Comparison of ENCODE assay signal across 9 cellular contexts in genomic region chr13:113151745-113152707, GRCh38. TPM values are rescaled to one million over a fixed set of nuclear protein-coding genes. Genes with fewer than 3 reads are reported as not detected.
A peak's percentile ranks its signal among the peaks of the same experiment; 100 is the strongest.
DNase-seq lines count a peak whose midpoint lies in the region; ATAC-seq, FAIRE-seq and TF ChIP-seq lines count a peak whose summit lies in the region.
"Had no signal": no experiment of that assay in that cellular context is flagged by ENCODE, and none has a peak within 500 bp of the region (broad histone marks: within the 10 kb centered on the region; RNA-seq: fewer than 3 reads in every experiment).

No MANE protein-coding gene starts in this region.

- H3K4me3 ChIP-seq in adrenal gland (peak overlapping the region in 1 of 4 donors; percentile 18), thoracic aorta (peak overlapping the region; percentile 72)

- WGBS in adrenal gland, 4 donors, result 58 to 64% (median 61%) methylated on average over 17 to 28 of the region's 28 CpGs

- peaks cover 7% of the 10 kb centered on the region for H3K36me3 Mint-ChIP-seq in activated CD4-positive, alpha-beta T cell treated with anti-CD3 and anti-CD28 coated beads, Interleukin-2, amount 10 ng/mL, durations not matched to agents 24 days and 14 days (ENCODE audit: low read depth)

- TF ChIP-seq CTCF in adrenal gland (IDR thresholded peaks at IDR 0.05) (no peak), thoracic aorta (IDR thresholded peaks at IDR 0.05) (no peak)

- peaks cover 9% of the 10 kb centered on the region for H3K9me3 Mint-ChIP-seq in activated CD4-positive, alpha-beta T cell treated with anti-CD3 and anti-CD28 coated beads, Interleukin-2, amount 10 ng/mL, durations not matched to agents 24 days and 14 days

- H3K36me3 ChIP-seq in adrenal gland (replicated peaks in 1 of 2) (no peaks in the 10 kb centered on the region), thoracic aorta (no peaks in the 10 kb centered on the region)

- H3K4me1 Mint-ChIP-seq in activated CD4-positive, alpha-beta T cell treated with anti-CD3 and anti-CD28 coated beads, Interleukin-2, amount 10 ng/mL, durations not matched to agents 24 days and 14 days, result peaks cover 15% of the 10 kb centered on the region

- intact Hi-C loops in activated CD4-positive, alpha-beta T cell treated with anti-CD3 and anti-CD28 coated beads, Interleukin-2, amount 10 ng/mL, durations not matched to agents 24 days and 14 days (cut with micrococcal nuclease), result no loop called here
- intact Hi-C loops in adrenal gland (cut with DNase I), result no loop called here

- H3K4me3 Mint-ChIP-seq in activated CD4-positive, alpha-beta T cell treated with anti-CD3 and anti-CD28 coated beads, Interleukin-2, amount 10 ng/mL, durations not matched to agents 24 days and 14 days, result peak overlapping the region; percentile 82

- H3K27ac ChIP-seq in adrenal gland, result peak overlapping the region in 3 of 5 donors; percentile 85 to 92 (median 85)
- no peak overlapping the region for H3K27ac ChIP-seq in thoracic aorta

- no peak for TF ChIP-seq POLR2A in adrenal gland (IDR thresholded peaks at IDR 0.05)
- no peak for TF ChIP-seq POLR2A in H54 (IDR thresholded peaks at IDR 0.05; ENCODE audit: low read depth, low read length)

- H3K4me1 ChIP-seq in adrenal gland (replicated peaks in 1 of 2) (peaks cover 16 to 24% of the 10 kb centered on the region in 2 donors), thoracic aorta (ENCODE audit: control insufficient read depth in 1 of 2, low read depth in 2 of 2) (peaks cover 7 to 17% of the 10 kb centered on the region in 2 donors)

- H3K27me3 ChIP-seq in adrenal gland, result no peaks in the 10 kb centered on the region
- H3K27me3 ChIP-seq in thoracic aorta (replicated peaks; ENCODE audit: insufficient read depth), result no peaks in the 10 kb centered on the region

- FAIRE-seq in H54 (lab: Jason Lieb, UNC), result no peak

- peak overlapping the region; percentile 77 for H3K27ac Mint-ChIP-seq in activated CD4-positive, alpha-beta T cell treated with anti-CD3 and anti-CD28 coated beads, Interleukin-2, amount 10 ng/mL, durations not matched to agents 24 days and 14 days

- DNase-seq in activated CD4-positive, alpha-beta T cell treated with anti-CD3 and anti-CD28 coated beads, Interleukin-2, amount 10 ng/mL, durations not matched to agents 24 days and 14 days, result no peak
- no peak for DNase-seq in activated CD4-positive, alpha-beta T cell treated with anti-CD3 and anti-CD28 coated beads, Interleukin-2, amount 50 U/mL, for 4 hours
- DNase-seq in adrenal gland (peak in 5 of 7 donors; percentile 38 to 61 (median 47)), islet precursor cell (peak; percentile 51), thoracic aorta (ENCODE audit: low spot score) (no peak), H54 (ENCODE audit: insufficient read length, low spot score) (no peak)

- peaks cover 16% of the 10 kb centered on the region for H3K27me3 Mint-ChIP-seq in activated CD4-positive, alpha-beta T cell treated with anti-CD3 and anti-CD28 coated beads, Interleukin-2, amount 10 ng/mL, durations not matched to agents 24 days and 14 days

- H3K9me3 ChIP-seq in adrenal gland (replicated peaks in 1 of 3) (no peaks in the 10 kb centered on the region), thoracic aorta (no peaks in the 10 kb centered on the region)

- ATAC-seq in thoracic aorta (ENCODE audit: insufficient number of reproducible peaks, low FRiP score, low read depth) (no peak), GM21390 (IDR thresholded peaks at IDR 0.05; ENCODE audit: unreplicated experiment) (no peak), HG02885 (IDR thresholded peaks at IDR 0.05; ENCODE audit: poor library complexity, unreplicated experiment) (no peak)

RNA-seq across cellular contexts. Expression of gene PROZ, which starts 6.4 kb away (rescaled TPM):
- total RNA-seq in activated CD4-positive, alpha-beta T cell treated with anti-CD3 and anti-CD28 coated beads, Interleukin-2, amount 10 ng/mL, durations not matched to agents 24 days and 14 days, result not detected in 2 replicates
- total RNA-seq in adrenal gland, result not detected
- polyA plus RNA-seq in adrenal gland, result not detected
- not detected for total RNA-seq in thoracic aorta
- total RNA-seq: epithelial cell of proximal tubule had no signal

RNA-seq across cellular contexts. Expression of gene F10, which starts 29.4 kb away (rescaled TPM):
- total RNA-seq in activated CD4-positive, alpha-beta T cell treated with anti-CD3 and anti-CD28 coated beads, Interleukin-2, amount 10 ng/mL, durations not matched to agents 24 days and 14 days, result not detected in 2 replicates
- 10 to 100 TPM in 6 of 8 donors, 1 to 10 TPM in 2; 4.4 to 54.4 (median 12.6) TPM for total RNA-seq in adrenal gland
- 10 to 100 TPM in 2 of 3 donors, 1 to 10 TPM in 1; 6.1 to 81.8 (median 48.3) TPM for polyA plus RNA-seq in adrenal gland
- 10 to 100 TPM; 25.5 to 31.5 TPM for total RNA-seq in thoracic aorta

RNA-seq across cellular contexts. Expression of gene F7, which starts 46.4 kb away (rescaled TPM):
- not detected in 2 replicates for total RNA-seq in activated CD4-positive, alpha-beta T cell treated with anti-CD3 and anti-CD28 coated beads, Interleukin-2, amount 10 ng/mL, durations not matched to agents 24 days and 14 days
- under 1 TPM in 1 of 8 donors, not detected in 7; 0.61 TPM for total RNA-seq in adrenal gland
- under 1 TPM; 0.05 to 0.10 (median 0.08) TPM for polyA plus RNA-seq in adrenal gland
- not detected for total RNA-seq in thoracic aorta

RNA-seq across cellular contexts. Expression of gene PCID2, which starts 56.4 kb away (rescaled TPM):
- 83.6 and 87.1 TPM in 2 replicates for total RNA-seq in activated CD4-positive, alpha-beta T cell treated with anti-CD3 and anti-CD28 coated beads, Interleukin-2, amount 10 ng/mL, durations not matched to agents 24 days and 14 days
- total RNA-seq in adrenal gland (10 to 100 TPM; 26.4 to 72.9 (median 43.5) TPM), thoracic aorta (10 to 100 TPM; 46.8 to 55.4 TPM)
- 10 to 100 TPM; 44.8 to 49.6 (median 47.2) TPM for polyA plus RNA-seq in adrenal gland

RNA-seq across cellular contexts. Expression of gene CUL4A, which starts 57.4 kb away (rescaled TPM):
- 88.5 and 92.5 TPM in 2 replicates for total RNA-seq in activated CD4-positive, alpha-beta T cell treated with anti-CD3 and anti-CD28 coated beads, Interleukin-2, amount 10 ng/mL, durations not matched to agents 24 days and 14 days
- 10 to 100 TPM; 53.5 to 90.4 (median 58.7) TPM for total RNA-seq in adrenal gland
- polyA plus RNA-seq in adrenal gland, result 10 to 100 TPM; 27.6 to 62.8 (median 40.3) TPM
- total RNA-seq in thoracic aorta, result 100 to 1,000 TPM; 112 to 156 TPM

Comparison
In these comparisons a context has a peak if more than half of its experiments do, and no peak if none do; other contexts are left out.
1. DNase-seq: peak in adrenal gland (5 of 7) and islet precursor cell (single experiment); none in activated CD4-positive, alpha-beta T cell treated with anti-CD3 and anti-CD28 coated beads, Interleukin-2, amount 10 ng/mL, durations not matched to agents 24 days and 14 days (single experiment), activated CD4-positive, alpha-beta T cell treated with anti-CD3 and anti-CD28 coated beads, Interleukin-2, amount 50 U/mL, for 4 hours (0 of 2), thoracic aorta (single experiment) and H54 (single experiment).
2. H3K27ac ChIP-seq: peak in adrenal gland (3 of 5); none in thoracic aorta (0 of 2).